ENCODE assay signal across 20 cellular contexts in genomic region chr4:117770269-117771087, GRCh38.
DNase-seq lines count a peak whose midpoint lies in the region; ATAC-seq and TF ChIP-seq lines count a peak whose summit lies in the region.
"Had no signal": no experiment of that assay in that cellular context is flagged by ENCODE, and none has a peak within 500 bp of the region (broad histone marks: within the 10 kb centered on the region; RNA-seq: fewer than 3 reads in every experiment).

No MANE protein-coding gene starts in this region.

- H3K36me3 Mint-ChIP-seq in GM23338 (ENCODE audit: low read depth) (no peaks in the 10 kb centered on the region), mesothelial cell of epicardium (peaks cover 6% of the 10 kb centered on the region)

- H3K4me3 Mint-ChIP-seq in GM23338 (no peak overlapping the region), mesothelial cell of epicardium (no peak overlapping the region)
- H3K4me3 Mint-ChIP-seq: B cell, HFFc6 had no signal

- TF ChIP-seq CTCF in GM23338 (conservative IDR thresholded peaks at IDR 0.05; ENCODE audit: low read depth in 2 of 2): no peak
- TF ChIP-seq CTCF in mesothelial cell of epicardium (IDR thresholded peaks at IDR 0.05; ENCODE audit: unreplicated experiment): no peak

- H3K27me3 ChIP-seq in GM23338 (ENCODE audit: insufficient read depth): no peaks in the 10 kb centered on the region
- H3K27me3 ChIP-seq: SJSA1 had no signal

- H3K4me1 ChIP-seq in GM23338 (ENCODE audit: insufficient read depth): no peaks in the 10 kb centered on the region

- H3K79me2 ChIP-seq in GM23338 (replicated peaks; ENCODE audit: insufficient read depth): no peaks in the 10 kb centered on the region

- H3K9me2 ChIP-seq in GM23338 (ENCODE audit: insufficient read depth): no peaks in the 10 kb centered on the region; the same call in 1 of the 2 replicates

- no peaks in the 10 kb centered on the region for H3F3A ChIP-seq in GM23338 (replicated peaks; ENCODE audit: low read depth)

- DNase-seq in DMS 273 (lab: John Stamatoyannopoulos, UW; ENCODE audit: unreplicated experiment) (peak; percentile 1), DMS 273 treated with DMSO at 0.1 percent for 48 hours (lab: John Stamatoyannopoulos, UW) (no peak), GM23338 (ENCODE audit: low spot score) (no peak), cerebellum (ENCODE audit: low spot score) (peak; percentile 60), mesothelial cell of epicardium (ENCODE audit: low spot score in 2 of 2, unreplicated experiment in 2 of 2) (no peak), Ammon's horn (ENCODE audit: low spot score) (no peak), NCI-H524 treated with DMSO at 0.1 percent for 48 hours (lab: John Stamatoyannopoulos, UW) (no peak)
- no peak for DNase-seq in activated CD4-positive, alpha-beta T cell treated with anti-CD3 and anti-CD28 coated beads for 4 hours
- DNase-seq: GDM1, H7, HFFc6, IMR-90, NCI-H1417 treated with DMSO at 0.1 percent for 48 hours, NCI-H187 treated with DMSO at 0.1 percent for 48 hours, NCI-H748 treated with DMSO at 0.1 percent for 48 hours had no signal

- H3K4me2 ChIP-seq in GM23338: no peak overlapping the region

- peak overlapping the region; percentile 24; the same call in 1 of the 2 replicates for H2AFZ ChIP-seq in GM23338

- 0 out of 3 replicates have a peak, but pooled peaks cover 2% of the 10 kb centered on the region for H3K4me1 Mint-ChIP-seq in GM23338
- peaks cover 20% of the 10 kb centered on the region for H3K4me1 Mint-ChIP-seq in mesothelial cell of epicardium
- H3K4me1 Mint-ChIP-seq: B cell had no signal

- H3K27ac Mint-ChIP-seq in GM23338: no peak overlapping the region
- peak overlapping the region; percentile 8 for H3K27ac Mint-ChIP-seq in mesothelial cell of epicardium
- H3K27ac Mint-ChIP-seq: B cell, HFFc6 had no signal

- H3K4me3 ChIP-seq in GM23338: no peak overlapping the region
- H3K4me3 ChIP-seq: SJSA1 had no signal

- ATAC-seq in GM23338: no peak
- ATAC-seq: Panc1 had no signal

- H3K9me3 Mint-ChIP-seq in GM23338 (no peaks in the 10 kb centered on the region), mesothelial cell of epicardium (peaks cover 6% of the 10 kb centered on the region)

- no peak overlapping the region for H3K27ac ChIP-seq in GM23338 (ENCODE audit: low read depth)
- H3K27ac ChIP-seq: 22Rv1, HL-60, SJSA1 had no signal

- no peaks in the 10 kb centered on the region for H4K20me1 ChIP-seq in GM23338 (replicated peaks; ENCODE audit: insufficient read depth)

- peaks cover 2% of the 10 kb centered on the region for H3K27me3 Mint-ChIP-seq in GM23338 (ENCODE audit: insufficient read depth, low read depth, poor library complexity)
- no peaks in the 10 kb centered on the region for H3K27me3 Mint-ChIP-seq in mesothelial cell of epicardium (ENCODE audit: low read depth)
- H3K27me3 Mint-ChIP-seq: B cell had no signal

- H3K36me3 ChIP-seq in GM23338 (ENCODE audit: insufficient read depth): no peaks in the 10 kb centered on the region
- H3K36me3 ChIP-seq: SJSA1 had no signal

TF ChIP-seq in GM23338, 12 proteins besides CTCF, POLR2A, EP300 and RAD21 (continues in another document):
- TF ChIP-seq CREB1 (CRISPR knock-in tag; IDR thresholded peaks at IDR 0.05; ENCODE audit: low read depth) (no peak), ZNF114 (CRISPR knock-in tag; IDR thresholded peaks at IDR 0.05) (no peak), REST (IDR thresholded peaks at IDR 0.05; ENCODE audit: unreplicated experiment) (no peak), STAT1 (IDR thresholded peaks at IDR 0.05; ENCODE audit: unreplicated experiment) (no peak), ETS1 (IDR thresholded peaks at IDR 0.05) (no peak), EZH2 (IDR thresholded peaks at IDR 0.05; ENCODE audit: low read depth, unreplicated experiment) (no peak), JUNB (IDR thresholded peaks at IDR 0.05; ENCODE audit: unreplicated experiment) (no peak), NANOG (IDR thresholded peaks at IDR 0.05; ENCODE audit: borderline replicate concordance) (no peak)

Comparison
In these comparisons a context has a peak if more than half of its experiments do, and no peak if none do; other contexts are left out.
1. DNase-seq: peak in DMS 273 (single experiment) and cerebellum (single experiment); none in DMS 273 treated with DMSO at 0.1 percent for 48 hours (single experiment), GM23338 (single experiment), mesothelial cell of epicardium (0 of 2), Ammon's horn (single experiment), activated CD4-positive, alpha-beta T cell treated with anti-CD3 and anti-CD28 coated beads for 4 hours (0 of 2) and NCI-H524 treated with DMSO at 0.1 percent for 48 hours (single experiment).